In genomic region chr9:128881884-128882676, GRCh38 we compare ENCODE assay signal across 1 cellular context.
A peak's percentile ranks its signal among the peaks of the same experiment; 100 is the strongest.
TF ChIP-seq lines count a peak whose summit lies in the region.

Gene KYAT1 (minus strand): TSS chr9:128881950. CDS start chr9:128845405, 36,545 bp downstream.
Gene LRRC8A (plus strand): TSS chr9:128882133. CDS start chr9:128907165, 25,032 bp downstream.

TF ChIP-seq in HepG2, 621 proteins besides CTCF, POLR2A, EP300 and RAD21 (continued from another document and continues in another):
- TF ChIP-seq NFYC (CRISPR knock-in tag; IDR thresholded peaks at IDR 0.05): peak; percentile 38; the same call in 1 of the 2 replicates
- no peak; the same call in 1 of the 2 replicates for TF ChIP-seq ZNF607 (CRISPR knock-in tag; IDR thresholded peaks at IDR 0.05; ENCODE audit: borderline replicate concordance)
- TF ChIP-seq GATA4 (IDR thresholded peaks at IDR 0.05; ENCODE audit: borderline replicate concordance, low read depth): no peak
- peak; percentile 88 for TF ChIP-seq ERF (CRISPR knock-in tag; IDR thresholded peaks at IDR 0.05)
- peak; percentile 99 for TF ChIP-seq YY1 (IDR thresholded peaks at IDR 0.05; ENCODE audit: insufficient read depth, insufficient replicate concordance, low read depth, low read length)
- peak; percentile 93 for TF ChIP-seq ATF1 (CRISPR knock-in tag; IDR thresholded peaks at IDR 0.05)
- no peak for TF ChIP-seq ZNF768 (CRISPR knock-in tag; IDR thresholded peaks at IDR 0.05)
- no peak; the same call in 1 of the 2 replicates for TF ChIP-seq ZZZ3 (CRISPR knock-in tag; IDR thresholded peaks at IDR 0.05; ENCODE audit: borderline replicate concordance)
- 0 out of 2 replicates have a peak, but pooled peaks have one; percentile 12 for TF ChIP-seq RARA (CRISPR knock-in tag; IDR thresholded peaks at IDR 0.05)
- no peak for TF ChIP-seq RBM22 (optimal IDR thresholded peaks at IDR 0.05; ENCODE audit: low read length)
- no peak for TF ChIP-seq ATRX (CRISPR knock-in tag; IDR thresholded peaks at IDR 0.05; ENCODE audit: borderline replicate concordance)
- peak; percentile 99 for TF ChIP-seq HOXA3 (CRISPR knock-in tag; IDR thresholded peaks at IDR 0.05)
- TF ChIP-seq RAD51 (IDR thresholded peaks at IDR 0.05; ENCODE audit: borderline replicate concordance): no peak
- no peak for TF ChIP-seq ONECUT2 (CRISPR knock-in tag; IDR thresholded peaks at IDR 0.05)
- peak; percentile 93 for TF ChIP-seq ZNF574 (CRISPR knock-in tag; IDR thresholded peaks at IDR 0.05)
- TF ChIP-seq ZSCAN30 (CRISPR knock-in tag; IDR thresholded peaks at IDR 0.05): no peak
- TF ChIP-seq HDAC2 (CRISPR knock-in tag; IDR thresholded peaks at IDR 0.05): peak; percentile 70
- peak; percentile 23 for TF ChIP-seq AGO2 (optimal IDR thresholded peaks at IDR 0.05; ENCODE audit: low read depth, low read length)
- 0 out of 2 replicates have a peak, but pooled peaks have one; percentile 13 for TF ChIP-seq HIVEP1 (CRISPR knock-in tag; IDR thresholded peaks at IDR 0.05)
- peak; percentile 19; the same call in 1 of the 2 replicates for TF ChIP-seq TFAP4 (IDR thresholded peaks at IDR 0.05; ENCODE audit: borderline replicate concordance, low read depth)
- peak; percentile 22; the same call in 1 of the 2 replicates for TF ChIP-seq CBX5 (CRISPR knock-in tag; IDR thresholded peaks at IDR 0.05; ENCODE audit: borderline replicate concordance)
- TF ChIP-seq GATAD1 (CRISPR knock-in tag; IDR thresholded peaks at IDR 0.05): peak; percentile 87
- no peak for TF ChIP-seq ADNP (CRISPR knock-in tag; IDR thresholded peaks at IDR 0.05)
- TF ChIP-seq KMT2B (CRISPR knock-in tag; IDR thresholded peaks at IDR 0.05): peak; percentile 76
- no peak for TF ChIP-seq ZBTB38 (CRISPR knock-in tag; IDR thresholded peaks at IDR 0.05)
- TF ChIP-seq ZNF101 (CRISPR knock-in tag; IDR thresholded peaks at IDR 0.05; ENCODE audit: borderline replicate concordance, low read depth): no peak
- TF ChIP-seq JUN (CRISPR knock-in tag; IDR thresholded peaks at IDR 0.05): peak; percentile 61; the same call in 1 of the 2 replicates
- peak; percentile 60; the same call in 1 of the 2 replicates for TF ChIP-seq TARDBP (CRISPR knock-in tag; IDR thresholded peaks at IDR 0.05)
- no peak for TF ChIP-seq ZBTB8A (CRISPR knock-in tag; IDR thresholded peaks at IDR 0.05; ENCODE audit: borderline replicate concordance, low read depth)
- TF ChIP-seq ZNF580 (CRISPR knock-in tag; IDR thresholded peaks at IDR 0.05; ENCODE audit: borderline replicate concordance, low read depth): peak; percentile 71; the same call in 1 of the 2 replicates
- peak; percentile 90 for TF ChIP-seq SP4 (CRISPR knock-in tag; IDR thresholded peaks at IDR 0.05)
- no peak for TF ChIP-seq ZNF501 (CRISPR knock-in tag; IDR thresholded peaks at IDR 0.05)
- no peak for TF ChIP-seq NPAS2 (CRISPR knock-in tag; IDR thresholded peaks at IDR 0.05; ENCODE audit: borderline replicate concordance)
- TF ChIP-seq MZF1 (CRISPR knock-in tag; IDR thresholded peaks at IDR 0.05; ENCODE audit: borderline replicate concordance): no peak
- peak; percentile 95 for TF ChIP-seq E2F1 (CRISPR knock-in tag; IDR thresholded peaks at IDR 0.05)
- peak; percentile 62; the same call in 1 of the 2 replicates for TF ChIP-seq POLR2G (IDR thresholded peaks at IDR 0.05; ENCODE audit: low read depth, low read length)
- 0 out of 2 replicates have a peak, but pooled peaks have one; percentile 1 for TF ChIP-seq NFATC3 (CRISPR knock-in tag; IDR thresholded peaks at IDR 0.05)
- TF ChIP-seq SUZ12 (IDR thresholded peaks at IDR 0.05; ENCODE audit: low read depth, low read length): no peak
- TF ChIP-seq ZNF232 (CRISPR knock-in tag; IDR thresholded peaks at IDR 0.05; ENCODE audit: borderline replicate concordance): 0 out of 2 replicates have a peak, but pooled peaks have one; percentile 5
- peak; percentile 100 for TF ChIP-seq ZFP91 (CRISPR knock-in tag; IDR thresholded peaks at IDR 0.05; ENCODE audit: borderline replicate concordance)
- no peak for TF ChIP-seq THYN1 (CRISPR knock-in tag; IDR thresholded peaks at IDR 0.05; ENCODE audit: borderline replicate concordance, low read depth)
- TF ChIP-seq SIX4 (CRISPR knock-in tag; IDR thresholded peaks at IDR 0.05): 0 out of 2 replicates have a peak, but pooled peaks have one; percentile 44
- peak; percentile 89 for TF ChIP-seq JUND (CRISPR knock-in tag; IDR thresholded peaks at IDR 0.05)
- no peak; the same call in 1 of the 2 replicates for TF ChIP-seq NR2F6 (IDR thresholded peaks at IDR 0.05)
- TF ChIP-seq NR2F6 (CRISPR knock-in tag; IDR thresholded peaks at IDR 0.05): peak; percentile 43; the same call in 1 of the 2 replicates
- peak in 1 of 2 experiments; percentile 87; a peak in 2 of 4 replicates for TF ChIP-seq KLF16 (CRISPR knock-in tag; IDR thresholded peaks at IDR 0.05)
- TF ChIP-seq PHF5A (CRISPR knock-in tag; IDR thresholded peaks at IDR 0.05; ENCODE audit: low read depth, unreplicated experiment): no peak
- no peak for TF ChIP-seq ZBTB44 (CRISPR knock-in tag; IDR thresholded peaks at IDR 0.05)
- TF ChIP-seq RBM39 (IDR thresholded peaks at IDR 0.05; ENCODE audit: low read depth, low read length, poor library complexity, severe bottlenecking): peak; percentile 51
- no peak; the same call in 1 of the 2 replicates for TF ChIP-seq ZSCAN31 (CRISPR knock-in tag; IDR thresholded peaks at IDR 0.05; ENCODE audit: low read depth)
- TF ChIP-seq ZNF484 (CRISPR knock-in tag; IDR thresholded peaks at IDR 0.05; ENCODE audit: borderline replicate concordance, low read depth): no peak
- TF ChIP-seq BATF2 (CRISPR knock-in tag; IDR thresholded peaks at IDR 0.05): no peak
- no peak; the same call in 1 of the 2 replicates for TF ChIP-seq KDM6A (CRISPR knock-in tag; IDR thresholded peaks at IDR 0.05; ENCODE audit: low read depth)
- TF ChIP-seq ZBTB20 (CRISPR knock-in tag; IDR thresholded peaks at IDR 0.05; ENCODE audit: borderline replicate concordance, low read depth): no peak
- TF ChIP-seq ZNF460 (CRISPR knock-in tag; IDR thresholded peaks at IDR 0.05; ENCODE audit: borderline replicate concordance): peak; percentile 32; the same call in 1 of the 2 replicates
- TF ChIP-seq FOXP1 (IDR thresholded peaks at IDR 0.05): no peak
- no peak for TF ChIP-seq FOXP1 (CRISPR knock-in tag; IDR thresholded peaks at IDR 0.05)
- peak; percentile 67; the same call in 1 of the 2 replicates for TF ChIP-seq TBX2 (CRISPR knock-in tag; IDR thresholded peaks at IDR 0.05; ENCODE audit: borderline replicate concordance)
- no peak for TF ChIP-seq ZNF557 (CRISPR knock-in tag; IDR thresholded peaks at IDR 0.05)
- no peak for TF ChIP-seq ZNF143 (CRISPR knock-in tag; IDR thresholded peaks at IDR 0.05)
- peak; percentile 60; the same call in 1 of the 2 replicates for TF ChIP-seq ESRRA (CRISPR knock-in tag; IDR thresholded peaks at IDR 0.05; ENCODE audit: low read depth)
- peak; percentile 58; the same call in 1 of the 2 replicates for TF ChIP-seq ZNF441 (CRISPR knock-in tag; IDR thresholded peaks at IDR 0.05; ENCODE audit: borderline replicate concordance)
- TF ChIP-seq ZNF329 (CRISPR knock-in tag; IDR thresholded peaks at IDR 0.05; ENCODE audit: low read depth): 0 out of 2 replicates have a peak, but pooled peaks have one; percentile 28
- no peak for TF ChIP-seq IRF9 (CRISPR knock-in tag; IDR thresholded peaks at IDR 0.05; ENCODE audit: borderline replicate concordance)
- TF ChIP-seq THAP7 (CRISPR knock-in tag; IDR thresholded peaks at IDR 0.05): 0 out of 2 replicates have a peak, but pooled peaks have one; percentile 18
